ENCODE assay signal across 7 cellular contexts in genomic region chr13:46354143-46355087, GRCh38. TPM values are rescaled to one million over a fixed set of nuclear protein-coding genes. Genes with fewer than 3 reads are reported as not detected.
DNase-seq lines count a peak whose midpoint lies in the region; ATAC-seq and TF ChIP-seq lines count a peak whose summit lies in the region.

No MANE protein-coding gene starts in this region.

- in situ Hi-C loops in KBM-7 (cut with MboI; ENCODE audit: low pct_unique_long_range_greater_than_20kb, low sequenced_read_pairs): no loop called here

- no peaks in the 10 kb centered on the region for H3K4me1 ChIP-seq in trophoblast cell (ENCODE audit: control insufficient read depth in 1 of 2, insufficient read depth in 2 of 2, low read length in 2 of 2)
- H3K4me1 ChIP-seq in BE2C: no peaks in the 10 kb centered on the region

- H2AFZ ChIP-seq in trophoblast cell (ENCODE audit: insufficient read depth, low read length, poor library complexity): no peak overlapping the region

- no peak overlapping the region for H3K4ac ChIP-seq in trophoblast cell (ENCODE audit: low read depth, low read length)

- H2BK120ac ChIP-seq in trophoblast cell (ENCODE audit: insufficient read depth, low read length, poor library complexity): no peak overlapping the region

- H3K14ac ChIP-seq in trophoblast cell (ENCODE audit: low read length): no peak overlapping the region

- no peak overlapping the region for H3K9ac ChIP-seq in trophoblast cell (ENCODE audit: low read length)

- no peaks in the 10 kb centered on the region for H3K79me2 ChIP-seq in trophoblast cell (ENCODE audit: control insufficient read depth, insufficient read depth, low read length, poor library complexity)

- DNase-seq in KBM-7 (peak; percentile 64), amniotic stem cell (lab: John Stamatoyannopoulos, UW) (peak; percentile 86), trophoblast cell (peak; percentile 31 to 67), BE2C (no peak), sciatic nerve (ENCODE audit: low spot score) (no peak), NCI-H2227 treated with DMSO at 0.1 percent for 48 hours (lab: John Stamatoyannopoulos, UW) (no peak)

- no CpG with 5 or more reads among the region's 9 CpGs for WGBS in trophoblast cell (ENCODE audit: extremely low coverage, insufficient coverage, insufficient read length)

- no peak overlapping the region for H3K23ac ChIP-seq in trophoblast cell (ENCODE audit: low read length)

- H3K4me2 ChIP-seq in trophoblast cell (ENCODE audit: low read length): no peak overlapping the region

- no peak overlapping the region for H3K27ac ChIP-seq in trophoblast cell (ENCODE audit: low read depth, low read length)

- H3K36me3 ChIP-seq in trophoblast cell (ENCODE audit: control insufficient read depth in 1 of 2, insufficient read depth in 2 of 2, low read length in 2 of 2) (no peaks in the 10 kb centered on the region), BE2C (no peaks in the 10 kb centered on the region)

- H3K18ac ChIP-seq in trophoblast cell (ENCODE audit: low read length): no peak overlapping the region

- H2AK5ac ChIP-seq in trophoblast cell (ENCODE audit: low read length): no peak overlapping the region

- no peak overlapping the region for H4K8ac ChIP-seq in trophoblast cell (ENCODE audit: low read depth, low read length)

- ATAC-seq in GM18868 (IDR thresholded peaks at IDR 0.05; ENCODE audit: unreplicated experiment) (peak; percentile 85), sciatic nerve (no peak)

- H2BK5ac ChIP-seq in trophoblast cell (ENCODE audit: low read depth, low read length, poor library complexity): no peak overlapping the region

- intact Hi-C loops in sciatic nerve (cut with DNase I): no loop called here

- H3K9me3 ChIP-seq in trophoblast cell (ENCODE audit: insufficient read depth, low read depth, low read length) (no peaks in the 10 kb centered on the region), BE2C (no peaks in the 10 kb centered on the region)

- H4K91ac ChIP-seq in trophoblast cell (ENCODE audit: low read depth, low read length): no peak overlapping the region

- no peaks in the 10 kb centered on the region for H3K79me1 ChIP-seq in trophoblast cell (ENCODE audit: low read length)

- no peak overlapping the region for H2BK12ac ChIP-seq in trophoblast cell (ENCODE audit: low read length)

- H3K4me3 ChIP-seq in trophoblast cell (ENCODE audit: low read depth, low read length) (no peak overlapping the region), BE2C (ENCODE audit: low read depth, low read length) (no peak overlapping the region)

- no peak for TF ChIP-seq CTCF in BE2C (IDR thresholded peaks at IDR 0.05; ENCODE audit: low read depth, low read length)

- H4K12ac ChIP-seq in trophoblast cell (ENCODE audit: low read depth, low read length): no peak overlapping the region

- no peaks in the 10 kb centered on the region for H3K27me3 ChIP-seq in trophoblast cell (ENCODE audit: insufficient read depth, low read length)
- H3K27me3 ChIP-seq in BE2C: no peaks in the 10 kb centered on the region

RNA-seq across cellular contexts. Expression of gene RUBCNL, which starts 32.6 kb away (rescaled TPM):
- polyA plus RNA-seq in trophoblast cell (2013): 0.99 and 1.0 TPM in 2 replicates
- not detected for polyA plus RNA-seq in BE2C (2012; ENCODE audit: insufficient read depth, insufficient read length, low read depth)
- 7.3 TPM for total RNA-seq in sciatic nerve

Comparison
In these comparisons a context has a peak if more than half of its experiments do, and no peak if none do; other contexts are left out.
1. DNase-seq: peak in KBM-7 (single experiment), amniotic stem cell (single experiment) and trophoblast cell (2 of 2); none in BE2C (single experiment), sciatic nerve (single experiment) and NCI-H2227 treated with DMSO at 0.1 percent for 48 hours (single experiment).